ENCODE assay signal across 8 cellular contexts in genomic region chr19:1104452-1105216, GRCh38. TPM values are rescaled to one million over a fixed set of nuclear protein-coding genes. Genes with fewer than 3 reads are reported as not detected.
A peak's percentile ranks its signal among the peaks of the same experiment; 100 is the strongest.
DNase-seq lines count a peak whose midpoint lies in the region; ATAC-seq and TF ChIP-seq lines count a peak whose summit lies in the region.

No MANE protein-coding gene starts in this region.

- H3K4me2 ChIP-seq in OCI-LY1 (ENCODE audit: low read length): peak overlapping the region; percentile 84

- H3F3A ChIP-seq in OCI-LY1 (ENCODE audit: insufficient read depth, low read length): no peaks in the 10 kb centered on the region

- H3K79me2 ChIP-seq in OCI-LY1 (ENCODE audit: insufficient read depth, low read length): no peaks in the 10 kb centered on the region

- H3K4me3 ChIP-seq in OCI-LY1 (ENCODE audit: low read depth, low read length, poor library complexity, severe bottlenecking) (peak overlapping the region; percentile 89), esophagus muscularis mucosa (peak overlapping the region; percentile 74 to 92 (median 82)), mucosa of stomach (ENCODE audit: low read length) (no peak overlapping the region)

- H3K9me2 ChIP-seq in OCI-LY1 (ENCODE audit: low read depth, low read length): no peaks in the 10 kb centered on the region

- TF ChIP-seq CTCF in OCI-LY1 (IDR thresholded peaks at IDR 0.05; ENCODE audit: low read length) (no peak), esophagus muscularis mucosa (IDR thresholded peaks at IDR 0.05) (no peak)

- H3K9ac ChIP-seq in OCI-LY1 (ENCODE audit: low read length) (peak overlapping the region; percentile 83), mucosa of stomach (ENCODE audit: low read length) (peak overlapping the region; percentile 59)

- in situ Hi-C loops in ACHN (cut with HindIII; ENCODE audit: low pct_ligation_motif_present, low pct_unique_long_range_greater_than_20kb, low sequenced_read_pairs): no loop called here

- no peak overlapping the region for H2AFZ ChIP-seq in OCI-LY1 (ENCODE audit: low read length)

- DNase-seq in ACHN (peak; percentile 74), activated T-helper 1 cell treated with Interleukin-2 at 50 U/mL for 16 hours (ENCODE audit: low read depth) (peak; percentile 62), esophagus muscularis mucosa (ENCODE audit: extremely low spot score) (no peak)
- DNase-seq in stimulated activated naive CD4-positive, alpha-beta T cell treated with Interleukin-2 at 50 U/mL for 16 hours (lab: John Stamatoyannopoulos, UW): peak; percentile 67

- ATAC-seq in GM18520 (IDR thresholded peaks at IDR 0.05; ENCODE audit: unreplicated experiment) (peak; percentile 17), HG03196 (IDR thresholded peaks at IDR 0.05; ENCODE audit: unreplicated experiment) (peak; percentile 28)

- H3K4me1 ChIP-seq in OCI-LY1 (ENCODE audit: insufficient read depth, low read length, severe bottlenecking) (peaks cover 45% of the 10 kb centered on the region), esophagus muscularis mucosa (peaks cover 52 to 72% (median 62%) of the 10 kb centered on the region in 4 donors), mucosa of stomach (ENCODE audit: control insufficient read depth, insufficient read depth, low read length) (peaks cover 44% of the 10 kb centered on the region)

- WGBS in esophagus muscularis mucosa: no CpG with 5 or more reads among the region's 92 CpGs

- no peaks in the 10 kb centered on the region for H3K27me3 ChIP-seq in OCI-LY1 (ENCODE audit: insufficient read depth, low read length)
- no peaks in the 10 kb centered on the region for H3K27me3 ChIP-seq in esophagus muscularis mucosa
- H3K27me3 ChIP-seq in mucosa of stomach (ENCODE audit: control insufficient read depth, insufficient read depth, low read length): no peaks in the 10 kb centered on the region

- H3K9me3 ChIP-seq in OCI-LY1 (ENCODE audit: low read length): no peaks in the 10 kb centered on the region
- H3K9me3 ChIP-seq in esophagus muscularis mucosa: no peaks in the 10 kb centered on the region
- H3K9me3 ChIP-seq in mucosa of stomach (ENCODE audit: control insufficient read depth, low read length): no peaks in the 10 kb centered on the region

- no peaks in the 10 kb centered on the region for H4K20me1 ChIP-seq in OCI-LY1 (ENCODE audit: insufficient read depth, low read length)

- no peak for TF ChIP-seq EP300 in esophagus muscularis mucosa (IDR thresholded peaks at IDR 0.05)

- no peak overlapping the region for H3K27ac ChIP-seq in OCI-LY1 (ENCODE audit: low read depth, low read length, poor library complexity, severe bottlenecking)
- H3K27ac ChIP-seq in esophagus muscularis mucosa (replicated peaks in 1 of 4): peak overlapping the region; percentile 95 to 100 (median 98)

- H3K36me3 ChIP-seq in OCI-LY1 (ENCODE audit: insufficient read depth, low read length) (peaks cover 14% of the 10 kb centered on the region; the same call in 1 of the 2 replicates), esophagus muscularis mucosa (peaks cover 30 to 40% (median 38%) of the 10 kb centered on the region in 4 donors), mucosa of stomach (ENCODE audit: control insufficient read depth, insufficient read depth, low read length) (no peaks in the 10 kb centered on the region)

- TF ChIP-seq POLR2A in esophagus muscularis mucosa (IDR thresholded peaks at IDR 0.05; ENCODE audit: low read depth): no peak

- intact Hi-C loops in esophagus muscularis mucosa (cut with DNase I): loop anchor here (5.0 kb wide), 1 partner anchor 82 kb away; the partner anchor contains the start of genes RNU6-2 and TMEM259

RNA-seq across cellular contexts. Expression of gene GPX4, which starts 0.8 kb away (rescaled TPM):
- 100 to 1,000 TPM; 338 to 386 (median 375) TPM for total RNA-seq in esophagus muscularis mucosa

RNA-seq across cellular contexts. Expression of gene POLR2E, which starts 9.5 kb away (rescaled TPM):
- total RNA-seq in esophagus muscularis mucosa: 100 to 1,000 TPM in 3 of 4 donors, 10 to 100 TPM in 1; 96.8 to 198 (median 135) TPM

RNA-seq across cellular contexts. Expression of gene ARHGAP45, which starts 37.7 kb away (rescaled TPM):
- total RNA-seq in esophagus muscularis mucosa: 10 to 100 TPM; 17.8 to 28.3 (median 21.2) TPM
